In the genomic region with DNA sequence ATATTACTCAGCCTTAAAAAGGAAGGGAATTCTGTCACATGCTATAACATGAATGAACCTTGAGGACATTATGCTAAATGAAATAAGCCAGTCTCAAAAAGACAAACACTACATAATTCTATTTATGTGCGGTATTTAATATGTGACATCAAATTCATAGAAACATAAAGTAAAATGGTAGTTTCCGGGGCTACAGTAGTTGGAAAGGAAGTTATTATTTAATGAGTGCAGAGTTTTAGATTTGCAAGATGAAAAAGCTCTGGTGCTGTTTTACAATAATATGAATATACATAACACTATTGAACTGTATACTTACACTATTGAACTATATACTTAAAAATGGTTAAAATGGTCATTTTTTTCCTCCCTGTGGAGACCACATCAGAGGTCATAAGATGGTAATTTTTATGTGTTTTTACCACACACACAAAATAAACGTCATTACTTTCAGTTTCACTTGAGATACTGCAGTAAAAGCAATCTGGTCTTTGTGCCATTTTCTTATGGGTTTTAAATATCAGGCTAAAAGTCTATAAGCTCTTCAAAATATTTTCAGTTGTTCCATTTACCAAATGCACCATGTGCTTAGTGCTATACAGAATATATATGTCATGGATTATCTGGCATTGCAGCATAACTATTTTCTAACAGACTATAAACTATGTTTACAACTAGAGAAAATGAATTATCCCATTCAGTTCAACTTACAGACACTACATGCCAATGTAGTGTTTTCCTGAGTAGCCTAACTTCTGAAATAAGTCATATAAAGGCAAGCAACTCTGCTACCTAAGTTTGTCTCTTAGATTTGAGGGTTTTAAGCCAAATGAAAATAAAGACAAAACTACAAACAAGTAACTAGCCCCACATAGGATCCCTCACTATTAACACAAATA, we compare ENCODE assay signal across 10 cellular contexts.
DNase-seq lines count a peak whose midpoint lies in the region; ATAC-seq and TF ChIP-seq lines count a peak whose summit lies in the region.
"Had no signal": no experiment of that assay in that cellular context is flagged by ENCODE, and none has a peak within 500 bp of the region (broad histone marks: within the 10 kb centered on the region; RNA-seq: fewer than 3 reads in every experiment).

No MANE protein-coding gene starts in this region.

- H3K36me3 ChIP-seq in thoracic aorta (peaks cover 5% of the 10 kb centered on the region), PC-3 (ENCODE audit: low read depth, low read length) (no peaks in the 10 kb centered on the region), mesendoderm (ENCODE audit: control insufficient read depth, insufficient read depth, low read length) (no peaks in the 10 kb centered on the region)

- H2AK5ac ChIP-seq in mesendoderm (ENCODE audit: low read length), result no peak overlapping the region

- ATAC-seq in right cardiac atrium, result no peak
- no peak for ATAC-seq in thoracic aorta (ENCODE audit: insufficient number of reproducible peaks, low FRiP score, low read depth)
- ATAC-seq in PC-3, result no peak
- ATAC-seq: Panc1 had no signal

- H3K27me3 Mint-ChIP-seq in activated CD4-positive, alpha-beta T cell treated with anti-CD3 and anti-CD28 coated beads, Interleukin-2, amount 10 ng/mL, durations not matched to agents 7 days and 5 days, result no peaks in the 10 kb centered on the region
- no peaks in the 10 kb centered on the region for H3K27me3 Mint-ChIP-seq in T-helper 2 cell treated with Interferon-gamma antibody and Interleukin-4, amounts not matched to agents 5 μg/mL and 100 μg/mL, for 36 hours (ENCODE audit: low read depth)

- H3K4me1 ChIP-seq in right cardiac atrium (ENCODE audit: control insufficient read depth, insufficient read depth, low read length), result no peaks in the 10 kb centered on the region
- H3K4me1 ChIP-seq in thoracic aorta (ENCODE audit: control insufficient read depth in 1 of 2, low read depth in 2 of 2), result peaks cover 3 to 14% of the 10 kb centered on the region in 2 donors
- no peaks in the 10 kb centered on the region; the same call in 1 of the 2 replicates for H3K4me1 ChIP-seq in PC-3 (ENCODE audit: insufficient read depth, low read length)
- H3K4me1 ChIP-seq in mesendoderm (ENCODE audit: control insufficient read depth, low read depth, low read length), result no peaks in the 10 kb centered on the region
- H3K4me1 ChIP-seq: Caco-2 had no signal

- no peak overlapping the region for H3K4ac ChIP-seq in mesendoderm (ENCODE audit: low read depth, low read length)

- CTCF ChIA-PET in activated CD4-positive, alpha-beta T cell treated with anti-CD3 and anti-CD28 coated beads, Interleukin-2, amount 10 ng/mL, durations not matched to agents 7 days and 5 days (lab: Charles Lee), result interaction anchor here (0.8 to 1.0 kb wide), 2 partner anchors 17 to 29 kb away, joined by 3 to 4 read pairs; no protein-coding TSS in a partner anchor
- CTCF ChIA-PET in PC-3 (lab: Charles Lee), result no interaction called here

- no peak for DNase-seq in activated CD4-positive, alpha-beta T cell treated with anti-CD3 and anti-CD28 coated beads, Interleukin-2, amount 10 ng/mL, durations not matched to agents 7 days and 5 days
- no peak for DNase-seq in activated CD4-positive, alpha-beta T cell treated with anti-CD3 and anti-CD28 coated beads for 4 hours
- DNase-seq in T-helper 2 cell treated with Interferon-gamma antibody and Interleukin-4, amounts not matched to agents 5 μg/mL and 100 μg/mL, for 36 hours (ENCODE audit: low spot score), result no peak
- no peak for DNase-seq in right cardiac atrium
- no peak for DNase-seq in thoracic aorta (ENCODE audit: low spot score)
- DNase-seq in PC-3, result no peak
- DNase-seq in G401 (ENCODE audit: low spot score), result no peak
- DNase-seq in mesendoderm, result no peak
- DNase-seq: Caco-2 had no signal

- peak overlapping the region; percentile 96 for H3K27ac Mint-ChIP-seq in activated CD4-positive, alpha-beta T cell treated with anti-CD3 and anti-CD28 coated beads, Interleukin-2, amount 10 ng/mL, durations not matched to agents 7 days and 5 days
- peak overlapping the region; percentile 94 for H3K27ac Mint-ChIP-seq in T-helper 2 cell treated with Interferon-gamma antibody and Interleukin-4, amounts not matched to agents 5 μg/mL and 100 μg/mL, for 36 hours

- no peak overlapping the region for H3K4me2 ChIP-seq in PC-3 (ENCODE audit: low read length)
- H3K4me2 ChIP-seq in mesendoderm (ENCODE audit: low read length), result no peak overlapping the region

- no peak overlapping the region for H3K56ac ChIP-seq in mesendoderm (ENCODE audit: low read length)

- H4K5ac ChIP-seq in mesendoderm (ENCODE audit: low read length), result no peak overlapping the region

- H3K27me3 ChIP-seq in right cardiac atrium (ENCODE audit: control insufficient read depth, insufficient read depth), result no peaks in the 10 kb centered on the region
- no peaks in the 10 kb centered on the region for H3K27me3 ChIP-seq in thoracic aorta (replicated peaks; ENCODE audit: insufficient read depth)
- no peaks in the 10 kb centered on the region for H3K27me3 ChIP-seq in PC-3 (ENCODE audit: low read length)
- H3K27me3 ChIP-seq in mesendoderm (ENCODE audit: insufficient read depth, low read length, poor library complexity), result no peaks in the 10 kb centered on the region

- no peak overlapping the region for H2AFZ ChIP-seq in PC-3 (ENCODE audit: low read length)

- POLR2A ChIA-PET in activated CD4-positive, alpha-beta T cell treated with anti-CD3 and anti-CD28 coated beads, Interleukin-2, amount 10 ng/mL, durations not matched to agents 7 days and 5 days (lab: Charles Lee), result no interaction called here
- POLR2A ChIA-PET in PC-3 (lab: Charles Lee; ENCODE audit: unreplicated experiment), result no interaction called here

- no peak overlapping the region for H2BK120ac ChIP-seq in mesendoderm (ENCODE audit: low read depth, low read length)

- no peak overlapping the region for H3K18ac ChIP-seq in mesendoderm (ENCODE audit: low read length)

- H3K9me2 ChIP-seq in PC-3 (replicated peaks; ENCODE audit: low read length), result no peaks in the 10 kb centered on the region

- H2BK5ac ChIP-seq in mesendoderm (ENCODE audit: low read length), result no peak overlapping the region

- no peaks in the 10 kb centered on the region for H3F3A ChIP-seq in PC-3 (ENCODE audit: low read length, unreplicated experiment)

- TF ChIP-seq CTCF in thoracic aorta (IDR thresholded peaks at IDR 0.05) (no peak), PC-3 (conservative IDR thresholded peaks at IDR 0.05; ENCODE audit: low read depth, low read length) (no peak)

- H4K8ac ChIP-seq in mesendoderm (ENCODE audit: low read depth, low read length), result no peak overlapping the region

- no TSS peak for BruUV-seq in PC-3 (replicated peaks; lab: Mats Ljungman, UMichigan)

- H2BK15ac ChIP-seq in mesendoderm (replicated peaks; ENCODE audit: low read depth), result no peak overlapping the region

- no peaks in the 10 kb centered on the region for H3K79me1 ChIP-seq in mesendoderm (ENCODE audit: low read length)

- H3K4me3 ChIP-seq in right cardiac atrium (ENCODE audit: low read length) (peak overlapping the region; percentile 40), thoracic aorta (peak overlapping the region; percentile 34), PC-3 (ENCODE audit: low read length) (no peak overlapping the region), mesendoderm (ENCODE audit: low read length) (no peak overlapping the region)

- in situ Hi-C loops in G401 (cut with HindIII; ENCODE audit: low sequenced_read_pairs), result no loop called here

- H3K23ac ChIP-seq in mesendoderm (ENCODE audit: low read length), result no peak overlapping the region

- peaks cover 18% of the 10 kb centered on the region for H3K36me3 Mint-ChIP-seq in activated CD4-positive, alpha-beta T cell treated with anti-CD3 and anti-CD28 coated beads, Interleukin-2, amount 10 ng/mL, durations not matched to agents 7 days and 5 days (ENCODE audit: low read depth)
- H3K36me3 Mint-ChIP-seq in T-helper 2 cell treated with Interferon-gamma antibody and Interleukin-4, amounts not matched to agents 5 μg/mL and 100 μg/mL, for 36 hours (ENCODE audit: low read depth), result peaks cover 15% of the 10 kb centered on the region

- no peaks in the 10 kb centered on the region for H4K20me1 ChIP-seq in PC-3 (ENCODE audit: low read length)

- H3K9ac ChIP-seq in PC-3 (ENCODE audit: low read length) (no peak overlapping the region), mesendoderm (ENCODE audit: low read length) (no peak overlapping the region)

- peaks cover 27% of the 10 kb centered on the region for H3K4me1 Mint-ChIP-seq in activated CD4-positive, alpha-beta T cell treated with anti-CD3 and anti-CD28 coated beads, Interleukin-2, amount 10 ng/mL, durations not matched to agents 7 days and 5 days
- H3K4me1 Mint-ChIP-seq in T-helper 2 cell treated with Interferon-gamma antibody and Interleukin-4, amounts not matched to agents 5 μg/mL and 100 μg/mL, for 36 hours (ENCODE audit: low read depth), result peaks cover 29% of the 10 kb centered on the region

- H3K27ac ChIP-seq in right cardiac atrium (ENCODE audit: low read length), result no peak overlapping the region
- H3K27ac ChIP-seq in thoracic aorta, result no peak overlapping the region
- no peak overlapping the region for H3K27ac ChIP-seq in PC-3 (ENCODE audit: low read length)
- no peak overlapping the region for H3K27ac ChIP-seq in mesendoderm (ENCODE audit: low read depth, low read length)

- H3K9me3 ChIP-seq in right cardiac atrium (ENCODE audit: control insufficient read depth, low read length), result no peaks in the 10 kb centered on the region
- no peaks in the 10 kb centered on the region for H3K9me3 ChIP-seq in thoracic aorta
- no peaks in the 10 kb centered on the region for H3K9me3 ChIP-seq in PC-3 (ENCODE audit: low read length)
- H3K9me3 ChIP-seq: Caco-2 had no signal

- WGBS in right cardiac atrium, result 44% methylated on average over 3 of the region's 3 CpGs
- 100% methylated on average over 1 of the region's 3 CpGs for WGBS in mesendoderm (ENCODE audit: extremely low coverage, insufficient coverage, low lambda C conversion rate)

- no peaks in the 10 kb centered on the region for H3K79me2 ChIP-seq in PC-3 (ENCODE audit: low read length)
- no peaks in the 10 kb centered on the region for H3K79me2 ChIP-seq in mesendoderm (ENCODE audit: control insufficient read depth, insufficient read depth, low read length)

- intact Hi-C loops in right cardiac atrium (cut with DNase I) (no loop called here), PC-3 (cut with micrococcal nuclease) (no loop called here)

- H3K4me3 Mint-ChIP-seq in activated CD4-positive, alpha-beta T cell treated with anti-CD3 and anti-CD28 coated beads, Interleukin-2, amount 10 ng/mL, durations not matched to agents 7 days and 5 days, result peak overlapping the region; percentile 73
- peak overlapping the region; percentile 80 for H3K4me3 Mint-ChIP-seq in T-helper 2 cell treated with Interferon-gamma antibody and Interleukin-4, amounts not matched to agents 5 μg/mL and 100 μg/mL, for 36 hours

- H3K9me3 Mint-ChIP-seq in activated CD4-positive, alpha-beta T cell treated with anti-CD3 and anti-CD28 coated beads, Interleukin-2, amount 10 ng/mL, durations not matched to agents 7 days and 5 days, result no peaks in the 10 kb centered on the region
- H3K9me3 Mint-ChIP-seq in T-helper 2 cell treated with Interferon-gamma antibody and Interleukin-4, amounts not matched to agents 5 μg/mL and 100 μg/mL, for 36 hours, result no peaks in the 10 kb centered on the region

Comparison
In these comparisons a context has a peak if more than half of its experiments do, and no peak if none do; other contexts are left out.
1. H3K4me3 ChIP-seq: peak in right cardiac atrium (single experiment) and thoracic aorta (single experiment); none in PC-3 (single experiment) and mesendoderm (single experiment).